13 cellular contexts compared by ENCODE assay signal in genomic region chr6:146990821-146991798, GRCh38.
A peak's percentile ranks its signal among the peaks of the same experiment; 100 is the strongest.
DNase-seq lines count a peak whose midpoint lies in the region; ATAC-seq and TF ChIP-seq lines count a peak whose summit lies in the region.
"Had no signal": no experiment of that assay in that cellular context is flagged by ENCODE, and none has a peak within 500 bp of the region (broad histone marks: within the 10 kb centered on the region; RNA-seq: fewer than 3 reads in every experiment).

No MANE protein-coding gene starts in this region.

- no peaks in the 10 kb centered on the region for H3K36me3 ChIP-seq in brain microvascular endothelial cell (replicated peaks)

- H3K27ac ChIP-seq in brain microvascular endothelial cell = peak overlapping the region; percentile 77

- TF ChIP-seq POLR2A in NB4 (IDR thresholded peaks at IDR 0.05; ENCODE audit: extremely low read depth, insufficient read length) = no peak

- H3K4me3 ChIP-seq in NB4 (ENCODE audit: low read depth, low read length) = no peak overlapping the region
- no peak overlapping the region for H3K4me3 ChIP-seq in brain microvascular endothelial cell (ENCODE audit: low read depth, low read length)

- peak; percentile 31 for DNase-seq in AG08396 (ENCODE audit: low spot score)
- peak; percentile 43 for DNase-seq in NB4 (ENCODE audit: low read depth)
- peak; percentile 79 for DNase-seq in brain microvascular endothelial cell
- peak; percentile 37 for DNase-seq in kidney tubule cell (ENCODE audit: low spot score)
- no peak for DNase-seq in NCI-H1930 (lab: John Stamatoyannopoulos, UW)
- DNase-seq in stimulated activated CD8-positive, alpha-beta memory T cell treated with anti-CD3 and anti-CD28 coated beads, Interleukin-4, amount 100 ng/mL, for 48 hours = no peak
- no peak for DNase-seq in activated effector memory CD4-positive, alpha-beta T cell treated with anti-CD3 and anti-CD28 coated beads, Interleukin-2, amount 50 U/mL, for 16 hours
- DNase-seq: activated CD4-positive, CD25-positive, alpha-beta regulatory T cell; effector CD4-positive, alpha-beta T cell; Kasumi-1; nucleus accumbens had no signal

- TF ChIP-seq CTCF in NB4 (IDR thresholded peaks at IDR 0.05; ENCODE audit: low read depth, low read length) (no peak), brain microvascular endothelial cell (IDR thresholded peaks at IDR 0.05; ENCODE audit: low read depth, low read length, missing control alignments) (no peak)

- in situ Hi-C loops in brain microvascular endothelial cell (cut with HindIII; ENCODE audit: low pct_ligation_motif_present, low sequenced_read_pairs) = no loop called here

- no peak for ATAC-seq in HG03280 (IDR thresholded peaks at IDR 0.05; ENCODE audit: unreplicated experiment)
- ATAC-seq: Right ventricle myocardium inferior had no signal

- no peaks in the 10 kb centered on the region for H3K27me3 ChIP-seq in brain microvascular endothelial cell (replicated peaks)

Comparison
In these comparisons a context has a peak if more than half of its experiments do, and no peak if none do; other contexts are left out.
1. DNase-seq: peak in AG08396 (single experiment), NB4 (single experiment), brain microvascular endothelial cell (single experiment) and kidney tubule cell (single experiment); none in NCI-H1930 (0 of 2), stimulated activated CD8-positive, alpha-beta memory T cell treated with anti-CD3 and anti-CD28 coated beads, Interleukin-4, amount 100 ng/mL, for 48 hours (single experiment) and activated effector memory CD4-positive, alpha-beta T cell treated with anti-CD3 and anti-CD28 coated beads, Interleukin-2, amount 50 U/mL, for 16 hours (single experiment).